ENCODE assay signal across 14 cellular contexts in genomic region chr12:66775941-66776340, GRCh38.
"Had no signal": no experiment of that assay in that cellular context is flagged by ENCODE, and none has a peak within 500 bp of the region (broad histone marks: within the 10 kb centered on the region; RNA-seq: fewer than 3 reads in every experiment).

No MANE protein-coding gene starts in this region.

- H3K9me3 Mint-ChIP-seq: nephron progenitor cell; stimulated activated naive B cell treated with anti-CD40 and anti-IgM and Interleukin-4, amounts not matched to agents 10 μg/mL and 1 μg/mL and 100 μg/mL, for 72 hours had no signal

- H3K27ac Mint-ChIP-seq: activated naive CD8-positive, alpha-beta T cell treated with anti-CD3 and anti-CD28 coated beads, Interleukin-2, amount 10 ng/mL, durations not matched to agents 7 days and 5 days; nephron progenitor cell; stimulated activated naive B cell treated with anti-CD40 and anti-IgM and Interleukin-4, amounts not matched to agents 10 μg/mL and 1 μg/mL and 100 μg/mL, for 72 hours had no signal

- H3K4me1 Mint-ChIP-seq: nephron progenitor cell had no signal

- DNase-seq: activated naive CD4-positive, alpha-beta T cell; activated naive CD8-positive, alpha-beta T cell treated with anti-CD3 and anti-CD28 coated beads, Interleukin-2, amount 10 ng/mL, durations not matched to agents 7 days and 5 days; activated T-cell treated with anti-CD3 and anti-CD28 coated beads for 4 hours; dermis blood vessel endothelial cell; kidney; left ventricle myocardium inferior; nephron progenitor cell; occipital lobe; stimulated activated CD4-positive, alpha-beta T cell treated with anti-CD3 and anti-CD28 coated beads, Interleukin-15, amount 100 ng/mL, for 24 hours; stimulated activated CD4-positive, alpha-beta T cell treated with anti-CD3 and anti-CD28 coated beads, Interleukin-4, amount 100 ng/mL, for 1 hour; stimulated activated naive B cell treated with anti-CD40 and anti-IgM and Interleukin-4, amounts not matched to agents 10 μg/mL and 1 μg/mL and 100 μg/mL, for 72 hours; T-helper 9 cell; tibial artery; uterus had no signal

- H3K4me3 Mint-ChIP-seq: nephron progenitor cell; stimulated activated naive B cell treated with anti-CD40 and anti-IgM and Interleukin-4, amounts not matched to agents 10 μg/mL and 1 μg/mL and 100 μg/mL, for 72 hours had no signal

- H3K36me3 Mint-ChIP-seq: stimulated activated naive B cell treated with anti-CD40 and anti-IgM and Interleukin-4, amounts not matched to agents 10 μg/mL and 1 μg/mL and 100 μg/mL, for 72 hours had no signal
